In the genomic region with DNA sequence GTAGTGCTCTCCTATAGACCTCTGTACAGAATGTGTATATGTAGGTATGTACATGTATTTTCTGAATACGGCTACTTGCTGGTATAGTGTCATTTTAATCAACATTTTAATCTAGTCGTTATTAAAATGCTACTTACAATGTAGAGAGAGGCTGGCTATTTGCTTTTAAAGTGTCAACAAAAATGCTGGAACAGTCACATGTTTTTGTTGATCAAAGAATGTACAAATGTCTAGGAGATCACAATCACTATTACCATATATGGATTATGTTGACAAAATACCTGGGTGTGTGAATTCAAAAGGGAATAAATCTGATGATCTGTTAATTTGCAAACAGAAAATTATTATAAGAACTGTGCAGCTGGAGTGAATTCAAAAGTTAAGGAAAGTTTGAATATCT, we compare ENCODE assay signal across 23 cellular contexts.
"Had no signal": no experiment of that assay in that cellular context is flagged by ENCODE, and none has a peak within 500 bp of the region (broad histone marks: within the 10 kb centered on the region; RNA-seq: fewer than 3 reads in every experiment).

No MANE protein-coding gene starts in this region.

- DNase-seq: IMR-90, Karpas-422, KG1, MM.1S, NCI-H1092 treated with DMSO at 0.1 percent for 48 hours, NCI-H1436, NCI-H187, NCI-H2029, NCI-H2081 treated with DMSO at 0.1 percent for 48 hours, NCI-H2171, NCI-H226, NCI-H446, NCI-H510A, NCI-H524 treated with DMSO at 0.1 percent for 48 hours, NCI-H69, NCI-H774, Right ventricle myocardium superior, RPMI8226, SIG-M5, SK-N-SH, SW 1271, T-cell had no signal

- H3K9me3 ChIP-seq: SK-N-SH had no signal

- FAIRE-seq: RCC 7860 had no signal

- ATAC-seq: T-cell had no signal
